In the genomic region with DNA sequence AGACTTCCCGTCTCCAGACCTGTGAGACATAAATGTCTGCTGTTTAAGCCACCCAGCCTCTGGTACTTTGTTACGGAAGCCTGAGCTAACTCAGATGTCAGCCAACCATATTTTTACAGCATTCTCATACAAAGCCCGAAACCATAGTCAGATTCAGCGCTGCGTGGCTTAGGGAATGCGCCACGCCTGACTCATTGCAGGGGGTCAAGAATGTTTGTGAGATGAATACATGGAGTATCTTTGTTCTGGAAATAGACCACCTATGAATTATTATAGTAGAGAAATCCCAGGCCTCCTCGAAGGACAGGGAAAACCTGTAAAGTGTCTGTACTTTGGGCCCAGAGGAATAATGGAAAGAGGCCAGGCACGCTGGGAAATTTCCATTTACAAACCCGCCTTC, we compare ENCODE assay signal across 28 cellular contexts.
DNase-seq lines count a peak whose midpoint lies in the region; ATAC-seq and TF ChIP-seq lines count a peak whose summit lies in the region.
"Had no signal": no experiment of that assay in that cellular context is flagged by ENCODE, and none has a peak within 500 bp of the region (broad histone marks: within the 10 kb centered on the region; RNA-seq: fewer than 3 reads in every experiment).

No MANE protein-coding gene starts in this region.

- no peak overlapping the region for H3K9ac ChIP-seq in smooth muscle cell (ENCODE audit: low read depth)

- no peak for ATAC-seq in HG03280 (IDR thresholded peaks at IDR 0.05; ENCODE audit: unreplicated experiment)
- ATAC-seq: right lobe of liver, WTC11 had no signal

- peak overlapping the region; percentile 39 for H3K27ac ChIP-seq in smooth muscle cell (ENCODE audit: low read depth)
- H3K27ac ChIP-seq: C4-2B, HL-60, left ventricle myocardium inferior, right lobe of liver, SJCRH30 had no signal

- TF ChIP-seq CTCF in fibroblast of the aortic adventitia (IDR thresholded peaks at IDR 0.05; ENCODE audit: insufficient read depth, low read length) (no peak), smooth muscle cell (IDR thresholded peaks at IDR 0.05; ENCODE audit: borderline replicate concordance, insufficient read depth, poor library complexity, severe bottlenecking) (no peak), foreskin fibroblast (IDR thresholded peaks at IDR 0.05; ENCODE audit: low read depth, low read length) (no peak)

- H4K20me1 ChIP-seq in smooth muscle cell (ENCODE audit: low read depth): no peaks in the 10 kb centered on the region

- peak; percentile 25 for DNase-seq in G401 (ENCODE audit: low spot score)
- DNase-seq in amniotic epithelial cell (ENCODE audit: low read depth): peak; percentile 70
- DNase-seq in fibroblast of the aortic adventitia (ENCODE audit: low read depth): peak; percentile 12
- no peak for DNase-seq in smooth muscle cell (lab: John Stamatoyannopoulos, UW; ENCODE audit: unreplicated experiment)
- DNase-seq in foreskin fibroblast: no peak
- no peak for DNase-seq in DMS153 (lab: John Stamatoyannopoulos, UW)
- DNase-seq: activated CD4-positive, alpha-beta T cell treated with anti-CD3 and anti-CD28 coated beads, Interleukin-2, amount 50 U/mL, for 1 hour; activated effector memory CD4-positive, alpha-beta T cell treated with Interleukin-2 at 50 U/mL for 16 hours; activated T-cell treated with anti-CD3 and anti-CD28 coated beads, Interleukin-2, amount 50 U/mL, for 1 hour; aorta; central memory CD4-positive, alpha-beta T cell; DND-41; glutamatergic neuron; H9; left ventricle myocardium inferior; NCI-H1417; NCI-H2029; NCI-H510A treated with DMSO at 0.1 percent for 48 hours; right lobe of liver; RPMI8226; SJCRH30; stimulated activated CD4-positive, alpha-beta T cell treated with anti-CD3 and anti-CD28 coated beads, Interleukin-4, amount 100 ng/mL, for 4 hours; T-helper 9 cell; transverse colon had no signal

- H2AFZ ChIP-seq in smooth muscle cell (ENCODE audit: low read depth): no peak overlapping the region

- in situ Hi-C loops in G401 (cut with HindIII; ENCODE audit: low sequenced_read_pairs): no loop called here

- 69% methylated on average over 10 of the region's 10 CpGs for WGBS in smooth muscle cell (ENCODE audit: low lambda C conversion rate)

- H3K79me2 ChIP-seq in smooth muscle cell (ENCODE audit: low read depth): no peaks in the 10 kb centered on the region

- H3F3A ChIP-seq in smooth muscle cell (ENCODE audit: low read depth): no peaks in the 10 kb centered on the region

- no peaks in the 10 kb centered on the region for H3K27me3 ChIP-seq in smooth muscle cell (ENCODE audit: low read depth)
- H3K27me3 ChIP-seq: right lobe of liver, SJCRH30 had no signal

- no peaks in the 10 kb centered on the region for H3K36me3 ChIP-seq in smooth muscle cell (ENCODE audit: low read depth)
- H3K36me3 ChIP-seq: left ventricle myocardium inferior, right lobe of liver, SJCRH30, transverse colon had no signal

- no peaks in the 10 kb centered on the region for H3K9me3 ChIP-seq in smooth muscle cell (replicated peaks; ENCODE audit: low read depth)
- H3K9me3 ChIP-seq: left ventricle myocardium inferior, right lobe of liver, transverse colon had no signal

- no peak overlapping the region for H3K4me2 ChIP-seq in smooth muscle cell

- H3K4me3 ChIP-seq in fibroblast of the aortic adventitia (ENCODE audit: low read depth, low read length) (no peak overlapping the region), smooth muscle cell (no peak overlapping the region), foreskin fibroblast (ENCODE audit: low read depth in 1 of 2, low read length in 2 of 2) (no peak overlapping the region)
- H3K4me3 ChIP-seq: left ventricle myocardium inferior, right lobe of liver, SJCRH30, transverse colon had no signal

- H3K4me1 ChIP-seq in smooth muscle cell (ENCODE audit: low read depth): peaks cover 4% of the 10 kb centered on the region
- H3K4me1 ChIP-seq: left ventricle myocardium inferior, right lobe of liver, transverse colon had no signal

Comparison
In these comparisons a context has a peak if more than half of its experiments do, and no peak if none do; other contexts are left out.
1. DNase-seq: peak in G401 (single experiment), amniotic epithelial cell (single experiment) and fibroblast of the aortic adventitia (single experiment); none in smooth muscle cell (single experiment), foreskin fibroblast (0 of 2) and DMS153 (single experiment).